Comparison of ENCODE assay signal across 10 cellular contexts in genomic region chr17:48561894-48562810, GRCh38. TPM values are rescaled to one million over a fixed set of nuclear protein-coding genes. Genes with fewer than 3 reads are reported as not detected.
A peak's percentile ranks its signal among the peaks of the same experiment; 100 is the strongest.
DNase-seq lines count a peak whose midpoint lies in the region; ATAC-seq, FAIRE-seq and TF ChIP-seq lines count a peak whose summit lies in the region.
"Had no signal": no experiment of that assay in that cellular context is flagged by ENCODE, and none has a peak within 500 bp of the region (broad histone marks: within the 10 kb centered on the region; RNA-seq: fewer than 3 reads in every experiment).

No MANE protein-coding gene starts in this region.

- H3K9ac ChIP-seq in H9 (ENCODE audit: extremely low read depth, insufficient read length, low read length) (no peak overlapping the region), GM12878 (ENCODE audit: control insufficient read depth, insufficient read depth, low read length) (no peak overlapping the region), neural progenitor cell (no peak overlapping the region)

- H3K4me2 ChIP-seq in H9 (ENCODE audit: insufficient read depth, insufficient read length, low read length) (no peak overlapping the region), GM12878 (ENCODE audit: control insufficient read depth, insufficient read depth) (no peak overlapping the region), neural progenitor cell (no peak overlapping the region)

- H3K36me3 ChIP-seq in GM12878 (ENCODE audit: control insufficient read depth in 2 of 2, insufficient read depth in 2 of 2, low read length in 1 of 2) (no peaks in the 10 kb centered on the region; a peak in 1 of 4 replicates), neural progenitor cell (no peaks in the 10 kb centered on the region)

- in situ Hi-C loops in GM13977 (cut with MboI; ENCODE audit: low pct_unique_long_range_greater_than_20kb, low sequenced_read_pairs, unreplicated experiment) = no loop called here
- in situ Hi-C loops in GM12878 (cut with MboI) = no loop called here

- H3K9me3 ChIP-seq in H9 (ENCODE audit: control insufficient read depth, low read depth, low read length) = no peaks in the 10 kb centered on the region
- H3K9me3 ChIP-seq in GM12878 (replicated peaks; ENCODE audit: control insufficient read depth, insufficient read depth, low read length) = no peaks in the 10 kb centered on the region
- no peaks in the 10 kb centered on the region for H3K9me3 ChIP-seq in neural progenitor cell (ENCODE audit: low read depth)

- H3K18ac ChIP-seq in H9 (ENCODE audit: insufficient read length, low read depth, low read length) = no peak overlapping the region

- RAD21 ChIA-PET in GM12878 (lab: Charles Lee; ENCODE audit: unreplicated experiment) = interaction anchor here (1.6 kb wide), 1 partner anchor 70 kb away, joined by 3 read pairs; no protein-coding TSS in a partner anchor

- peaks cover 69% of the 10 kb centered on the region for H3K27me3 Mint-ChIP-seq in H9 (ENCODE audit: low read depth)
- H3K27me3 Mint-ChIP-seq in neural progenitor cell (ENCODE audit: insufficient read depth, low read depth) = peaks cover 67% of the 10 kb centered on the region
- H3K27me3 Mint-ChIP-seq in activated T-cell treated with anti-CD3 and anti-CD28 coated beads, Interleukin-2, amount 50 U/mL, for 24 hours = peaks cover 38% of the 10 kb centered on the region

- DNase-seq in GM13977 (ENCODE audit: low spot score) = no peak
- DNase-seq in H9 = no peak
- DNase-seq in GM12878 (ENCODE audit: low read depth, low spot score) = peak; percentile 65
- DNase-seq in neural progenitor cell (ENCODE audit: low spot score) = no peak
- DNase-seq in activated T-cell treated with anti-CD3 and anti-CD28 coated beads, Interleukin-2, amount 50 U/mL, for 24 hours = no peak
- no peak for DNase-seq in middle frontal gyrus (ENCODE audit: extremely low spot score, low spot score)
- no peak for DNase-seq in head of caudate nucleus
- DNase-seq in RCC 7860 (ENCODE audit: low spot score) = no peak
- DNase-seq: SW 1271 had no signal

- peaks cover 0 to 3% of the 10 kb centered on the region in 2 experiments; a peak in 2 of 5 replicates for H3K9me3 Mint-ChIP-seq in H9
- peaks cover 3% of the 10 kb centered on the region for H3K9me3 Mint-ChIP-seq in neural progenitor cell
- H3K9me3 Mint-ChIP-seq in activated T-cell treated with anti-CD3 and anti-CD28 coated beads, Interleukin-2, amount 50 U/mL, for 24 hours = no peaks in the 10 kb centered on the region

- no peak overlapping the region for H3T11ph ChIP-seq in H9 (ENCODE audit: low read length)

- TF ChIP-seq CTCF in GM13977 (IDR thresholded peaks at IDR 0.05; ENCODE audit: extremely low read depth, insufficient read depth, missing control alignments) = peak; percentile 18
- TF ChIP-seq CTCF in H9 (conservative IDR thresholded peaks at IDR 0.05) = peak; percentile 32; the same call in 2 of the 3 replicates
- peak in 2 of 3 experiments; percentile 19 to 51; a peak in 2 of 6 replicates for TF ChIP-seq CTCF in GM12878 (IDR thresholded peaks at IDR 0.05 in 2 of 3, conservative IDR thresholded peaks at IDR 0.05 in 1 of 3; ENCODE audit: control insufficient read depth in 2 of 3, extremely low read depth in 1 of 3, insufficient read depth in 1 of 3, low read depth in 3 of 3, low read length in 3 of 3)
- peak; percentile 28 for TF ChIP-seq CTCF in neural progenitor cell (IDR thresholded peaks at IDR 0.05)

- CTCF ChIA-PET in GM12878 (lab: Yijun Ruan, JAX) = interaction anchor here (0.6 to 1.8 kb wide), 9 partner anchors 21 to 210 kb away, joined by 3 to 9 read pairs (median 4); no protein-coding TSS in a partner anchor

- SMC1A ChIA-PET in GM12878 (lab: Charles Lee; ENCODE audit: uncharacterized antibody, unreplicated experiment) = interaction anchor here (0.7 to 3.3 kb wide), 9 partner anchors 9 to 122 kb away, joined by 3 to 11 read pairs (median 3); no protein-coding TSS in a partner anchor

- no peak overlapping the region for H3K23ac ChIP-seq in H9 (ENCODE audit: insufficient read length, low read depth, low read length)

- POLR2A ChIA-PET in GM12878 (lab: Charles Lee) = interaction anchor here (1.4 kb wide), 2 partner anchors 44 to 46 kb away, joined by 3 to 7 read pairs; no protein-coding TSS in a partner anchor

- H3K4ac ChIP-seq in H9 (ENCODE audit: low read depth, low read length) = no peak overlapping the region

- H3K4me1 ChIP-seq in H9 (ENCODE audit: insufficient read depth, low read length) = no peaks in the 10 kb centered on the region
- H3K4me1 ChIP-seq in GM12878 (ENCODE audit: control insufficient read depth, insufficient read depth, low read length) = no peaks in the 10 kb centered on the region
- no peaks in the 10 kb centered on the region for H3K4me1 ChIP-seq in neural progenitor cell

- H3K79me2 ChIP-seq in H9 (ENCODE audit: insufficient read depth, low read length) = no peaks in the 10 kb centered on the region
- no peaks in the 10 kb centered on the region for H3K79me2 ChIP-seq in GM12878 (ENCODE audit: control insufficient read depth, insufficient read depth, low read length)
- H3K79me2 ChIP-seq in neural progenitor cell (ENCODE audit: low read depth) = no peaks in the 10 kb centered on the region

- no peaks in the 10 kb centered on the region for H4K20me1 ChIP-seq in H9 (ENCODE audit: control insufficient read depth, insufficient read depth, insufficient read length)
- H4K20me1 ChIP-seq in GM12878 (ENCODE audit: control insufficient read depth, insufficient read depth) = no peaks in the 10 kb centered on the region
- H4K20me1 ChIP-seq in neural progenitor cell (ENCODE audit: low read depth) = peaks cover 95% of the 10 kb centered on the region

- no peak overlapping the region for H3K14ac ChIP-seq in H9 (ENCODE audit: insufficient read depth, low read length)

- H3K4me1 Mint-ChIP-seq in H9 (peaks cover 0 to 10% of the 10 kb centered on the region in 2 experiments; a peak in 3 of 4 replicates), neural progenitor cell (no peaks in the 10 kb centered on the region)
- peaks cover 6% of the 10 kb centered on the region for H3K4me1 Mint-ChIP-seq in activated T-cell treated with anti-CD3 and anti-CD28 coated beads, Interleukin-2, amount 50 U/mL, for 24 hours (ENCODE audit: low read depth)

- no peaks in the 10 kb centered on the region for H3K23me2 ChIP-seq in H9 (ENCODE audit: insufficient read length, low read depth, low read length, poor library complexity, severe bottlenecking)

- no peaks in the 10 kb centered on the region for H3F3A ChIP-seq in neural progenitor cell (ENCODE audit: low read depth)

- H3K27ac Mint-ChIP-seq in H9 (no peak overlapping the region), neural progenitor cell (no peak overlapping the region)
- H3K27ac Mint-ChIP-seq in activated T-cell treated with anti-CD3 and anti-CD28 coated beads, Interleukin-2, amount 50 U/mL, for 24 hours = no peak overlapping the region

- H3K36me3 Mint-ChIP-seq in H9 (ENCODE audit: insufficient read depth in 1 of 3, low read depth in 3 of 3) (peaks cover 0 to 2% (median 0%) of the 10 kb centered on the region in 3 experiments; a peak in 2 of 7 replicates), neural progenitor cell (no peaks in the 10 kb centered on the region)
- H3K36me3 Mint-ChIP-seq in activated T-cell treated with anti-CD3 and anti-CD28 coated beads, Interleukin-2, amount 50 U/mL, for 24 hours (ENCODE audit: low read depth) = no peaks in the 10 kb centered on the region

- TF ChIP-seq EP300 in GM12878 (IDR thresholded peaks at IDR 0.05; ENCODE audit: borderline replicate concordance in 1 of 2, control insufficient read depth in 1 of 2, low read depth in 2 of 2, low read length in 2 of 2) = peak; percentile 23 to 42; a peak in 1 of 4 replicates

- H2BK20ac ChIP-seq in H9 (ENCODE audit: low read depth, low read length, poor library complexity, severe bottlenecking) = no peak overlapping the region

- H3K27ac ChIP-seq in H9 (ENCODE audit: insufficient read length, low read depth, low read length) = no peak overlapping the region
- H3K27ac ChIP-seq in GM12878 (ENCODE audit: control insufficient read depth, insufficient read depth) = no peak overlapping the region
- H3K27ac ChIP-seq in neural progenitor cell = no peak overlapping the region

- H4K8ac ChIP-seq in H9 (replicated peaks; ENCODE audit: insufficient read length, low read depth, low read length) = no peak overlapping the region

- H3K79me1 ChIP-seq in H9 (ENCODE audit: insufficient read depth, low read depth, low read length, poor library complexity, severe bottlenecking) = no peaks in the 10 kb centered on the region

- peaks cover 99% of the 10 kb centered on the region for H3K27me3 ChIP-seq in H9 (ENCODE audit: insufficient read depth, low read length)
- H3K27me3 ChIP-seq in GM12878 (replicated peaks in 1 of 2; ENCODE audit: control insufficient read depth in 2 of 2, insufficient read depth in 2 of 2, low read length in 1 of 2) = no peaks in the 10 kb centered on the region
- peaks cover 100% of the 10 kb centered on the region for H3K27me3 ChIP-seq in neural progenitor cell

- no peak for TF ChIP-seq POLR2A in GM12878 (IDR thresholded peaks at IDR 0.05; ENCODE audit: low read depth, low read length)

- H2AFZ ChIP-seq in H9 (ENCODE audit: low read length) = no peak overlapping the region
- no peak overlapping the region for H2AFZ ChIP-seq in GM12878 (ENCODE audit: control insufficient read depth, low read depth, low read length)
- no peak overlapping the region for H2AFZ ChIP-seq in neural progenitor cell (replicated peaks)

- no peak overlapping the region for H2BK15ac ChIP-seq in H9 (ENCODE audit: low read depth, low read length)

- no TSS peak for BruUV-seq in GM12878 (replicated peaks; lab: Mats Ljungman, UMichigan)

- FAIRE-seq in GM12878 (lab: Jason Lieb, UNC) (no peak), RCC 7860 (lab: Jason Lieb, UNC) (no peak)

- H3K4me3 Mint-ChIP-seq in H9 (no peak overlapping the region), neural progenitor cell (peak overlapping the region; percentile 7)
- H3K4me3 Mint-ChIP-seq in activated T-cell treated with anti-CD3 and anti-CD28 coated beads, Interleukin-2, amount 50 U/mL, for 24 hours = no peak overlapping the region

- WGBS in H9 (ENCODE audit: extremely low coverage, insufficient read length, low lambda C conversion rate) = no CpG with 5 or more reads among the region's 15 CpGs
- WGBS in GM12878 (ENCODE audit: insufficient coverage, insufficient replicate concordance, low lambda C conversion rate, missing lambda C conversion rate) = 48% methylated on average over 15 of the region's 15 CpGs

- H3K56ac ChIP-seq in H9 (ENCODE audit: insufficient read length, low read depth, low read length) = no peak overlapping the region

- no peak overlapping the region for H2BK120ac ChIP-seq in H9 (ENCODE audit: low read depth, low read length, poor library complexity, severe bottlenecking)

- no peak overlapping the region for H2BK12ac ChIP-seq in H9 (ENCODE audit: insufficient read length, low read depth, low read length)

- no peak overlapping the region for H4K5ac ChIP-seq in H9 (ENCODE audit: insufficient read length, low read depth, low read length)

- H2AK5ac ChIP-seq in H9 (ENCODE audit: insufficient read length, low read length) = no peak overlapping the region

- intact Hi-C loops in GM12878 (cut with micrococcal nuclease; ENCODE audit: unreplicated experiment) = no loop called here
- intact Hi-C loops in head of caudate nucleus (cut with DNase I) = no loop called here

- H3K4me3 ChIP-seq in GM12878 = no peak overlapping the region
- H3K4me3 ChIP-seq in neural progenitor cell = no peak overlapping the region

- no peak for TF ChIP-seq RAD21 in GM12878 (IDR thresholded peaks at IDR 0.05; ENCODE audit: insufficient read depth, low read depth, low read length)

- ATAC-seq in GM12878 = peak; percentile 94

- no peak overlapping the region for H4K91ac ChIP-seq in H9 (ENCODE audit: insufficient read length, low read depth, low read length)

- H2BK5ac ChIP-seq in H9 (ENCODE audit: insufficient read length, low read length) = no peak overlapping the region

RNA-seq across cellular contexts. Expression of gene HOXB4, which starts 16.0 kb away (rescaled TPM):
- total RNA-seq in H9 (2021) (not detected in 2 replicates), GM12878 (2014; rRNA removed) (3.3 and 3.7 TPM in 2 replicates), GM12878 (2014; rRNA removed; fragmentation: Illumina TruSeq; extraction: Trizol) (2.3 and 2.5 TPM in 2 replicates), GM12878 (2021) (5.8 and 6.2 TPM in 2 replicates), neural progenitor cell (ENCODE audit: low replicate concordance) (not detected in 2 replicates)
- total RNA-seq in GM12878 (2013; cell fraction: nucleolus; rRNA removed) = 10.2 and 10.5 TPM in 2 replicates
- polyA plus RNA-seq in GM12878 (2011; ENCODE audit: low read depth) = 0.64 TPM
- polyA plus RNA-seq in GM12878 (2011; rRNA removed) (2.4 and 3.4 TPM in 2 replicates), GM12878 (2014; fragmentation: Illumina TruSeq; extraction: Trizol) (2.3 and 4.6 TPM in 2 replicates), GM12878 (2014; fragmentation: Nextera tagmentation; extraction: Ambion mirVana) (under 1 TPM; 0.35 to 0.60 TPM), GM12878 (2014; rRNA removed) (3.6 and 4.3 TPM in 2 replicates), GM12878 (2016; fragmentation: Nextera tagmentation; extraction: Ambion mirVana) (1 to 10 TPM; 1.0 to 1.2 TPM)
- polyA plus RNA-seq in GM12878 (2011; cell fraction: cytosol; rRNA removed) = 3.4 and 3.5 TPM in 2 replicates
- 10.1 and 10.8 TPM in 2 replicates for polyA plus RNA-seq in GM12878 (2011; cell fraction: nucleus; rRNA removed)
- polyA plus RNA-seq in GM12878 (2012) = 1.4 and 2.0 TPM in 2 replicates
- polyA minus RNA-seq in GM12878 (2011; rRNA and poly(A)+ RNA removed) = 1.4 and 3.2 TPM in 2 replicates
- 0.94 and 1.5 TPM in 2 replicates for polyA minus RNA-seq in GM12878 (2011; cell fraction: cytosol; rRNA and poly(A)+ RNA removed)
- 4.0 and 6.4 TPM in 2 replicates for polyA minus RNA-seq in GM12878 (2011; cell fraction: nucleus; rRNA and poly(A)+ RNA removed)

RNA-seq across cellular contexts. Expression of gene HOXB2, which starts 17.2 kb away (rescaled TPM):
- total RNA-seq in H9 (2021) = not detected in 2 replicates
- total RNA-seq in GM12878 (2013; cell fraction: nucleolus; rRNA removed) = 3.3 and 6.2 TPM in 2 replicates
- 1.4 and 2.0 TPM in 2 replicates for total RNA-seq in GM12878 (2014; rRNA removed)
- 1.7 and 1.8 TPM in 2 replicates for total RNA-seq in GM12878 (2014; rRNA removed; fragmentation: Illumina TruSeq; extraction: Trizol)
- 6.3 and 6.7 TPM in 2 replicates for total RNA-seq in GM12878 (2021)
- polyA plus RNA-seq in GM12878 (2011; ENCODE audit: low read depth) = 0.94 TPM
- 0.42 and 0.48 TPM in 2 replicates for polyA plus RNA-seq in GM12878 (2011; rRNA removed)
- polyA plus RNA-seq in GM12878 (2011; cell fraction: cytosol; rRNA removed) = 0.45 and 0.57 TPM in 2 replicates
- polyA plus RNA-seq in GM12878 (2011; cell fraction: nucleus; rRNA removed) = 0.91 and 0.97 TPM in 2 replicates
- polyA plus RNA-seq in GM12878 (2012) = 2.4 and 3.0 TPM in 2 replicates
- polyA plus RNA-seq in GM12878 (2014; fragmentation: Illumina TruSeq; extraction: Trizol) = 2.6 and 3.6 TPM in 2 replicates
- under 1 TPM; 0.16 to 0.88 TPM for polyA plus RNA-seq in GM12878 (2014; fragmentation: Nextera tagmentation; extraction: Ambion mirVana)
- 8.8 and 9.2 TPM in 2 replicates for polyA plus RNA-seq in GM12878 (2014; rRNA removed)
- polyA plus RNA-seq in GM12878 (2016; fragmentation: Nextera tagmentation; extraction: Ambion mirVana) = 1 to 10 TPM; 3.1 to 4.1 TPM
- polyA minus RNA-seq in GM12878 (2011; rRNA and poly(A)+ RNA removed) = 0.29 and 0.52 TPM in 2 replicates
- polyA minus RNA-seq in GM12878 (2011; cell fraction: cytosol; rRNA and poly(A)+ RNA removed) = not detected in 2 replicates
- polyA minus RNA-seq in GM12878 (2011; cell fraction: nucleus; rRNA and poly(A)+ RNA removed) = 0.85 and 1.1 TPM in 2 replicates
- not detected in 2 replicates for total RNA-seq in neural progenitor cell (ENCODE audit: low replicate concordance)

RNA-seq across cellular contexts. Expression of gene HOXB3, which starts 27.9 kb away (rescaled TPM):
- total RNA-seq in H9 (2021) = not detected in 2 replicates
- total RNA-seq in GM12878 (2013; cell fraction: nucleolus; rRNA removed) = 23.2 and 26.2 TPM in 2 replicates
- 2.8 and 4.5 TPM in 2 replicates for total RNA-seq in GM12878 (2014; rRNA removed)
- total RNA-seq in GM12878 (2014; rRNA removed; fragmentation: Illumina TruSeq; extraction: Trizol) = 3.0 and 3.5 TPM in 2 replicates
- 5.6 and 6.7 TPM in 2 replicates for total RNA-seq in GM12878 (2021)
- polyA plus RNA-seq in GM12878 (2011; ENCODE audit: low read depth) = 2.1 TPM
- polyA plus RNA-seq in GM12878 (2011; rRNA removed) = 6.4 and 9.1 TPM in 2 replicates
- 4.0 and 4.7 TPM in 2 replicates for polyA plus RNA-seq in GM12878 (2011; cell fraction: cytosol; rRNA removed)
- polyA plus RNA-seq in GM12878 (2011; cell fraction: nucleus; rRNA removed) = 35.2 and 38.0 TPM in 2 replicates
- 3.2 and 3.9 TPM in 2 replicates for polyA plus RNA-seq in GM12878 (2012)
- 4.5 and 4.6 TPM in 2 replicates for polyA plus RNA-seq in GM12878 (2014; fragmentation: Illumina TruSeq; extraction: Trizol)
- under 1 TPM; 0.64 to 0.91 TPM for polyA plus RNA-seq in GM12878 (2014; fragmentation: Nextera tagmentation; extraction: Ambion mirVana)
- 7.7 and 8.3 TPM in 2 replicates for polyA plus RNA-seq in GM12878 (2014; rRNA removed)
- under 1 TPM; 0.19 to 0.76 TPM for polyA plus RNA-seq in GM12878 (2016; fragmentation: Nextera tagmentation; extraction: Ambion mirVana)
- polyA minus RNA-seq in GM12878 (2011; rRNA and poly(A)+ RNA removed) = 1.2 and 2.0 TPM in 2 replicates
- 1.5 and 1.6 TPM in 2 replicates for polyA minus RNA-seq in GM12878 (2011; cell fraction: cytosol; rRNA and poly(A)+ RNA removed)
- polyA minus RNA-seq in GM12878 (2011; cell fraction: nucleus; rRNA and poly(A)+ RNA removed) = 7.1 and 7.3 TPM in 2 replicates
- not detected in 2 replicates for total RNA-seq in neural progenitor cell (ENCODE audit: low replicate concordance)

RNA-seq across cellular contexts. Expression of gene HOXB1, which starts 31.3 kb away (rescaled TPM):
- total RNA-seq in H9 (2021) = not detected in 2 replicates
- not detected in 2 replicates for total RNA-seq in GM12878 (2013; cell fraction: nucleolus; rRNA removed)
- total RNA-seq in GM12878 (2014; rRNA removed) = not detected in 2 replicates
- not detected in 2 replicates for total RNA-seq in GM12878 (2014; rRNA removed; fragmentation: Illumina TruSeq; extraction: Trizol)
- total RNA-seq in GM12878 (2021) = not detected in 2 replicates
- not detected for polyA plus RNA-seq in GM12878 (2011; ENCODE audit: low read depth)
- polyA plus RNA-seq in GM12878 (2011; rRNA removed) = not detected in 2 replicates
- polyA plus RNA-seq in GM12878 (2011; cell fraction: cytosol; rRNA removed) = not detected in 2 replicates
- not detected in 2 replicates for polyA plus RNA-seq in GM12878 (2011; cell fraction: nucleus; rRNA removed)
- not detected in 2 replicates for polyA plus RNA-seq in GM12878 (2012)
- polyA plus RNA-seq in GM12878 (2014; fragmentation: Illumina TruSeq; extraction: Trizol) = not detected in 2 replicates
- polyA plus RNA-seq in GM12878 (2014; fragmentation: Nextera tagmentation; extraction: Ambion mirVana) = not detected
- polyA plus RNA-seq in GM12878 (2014; rRNA removed) = not detected in 2 replicates
- not detected for polyA plus RNA-seq in GM12878 (2016; fragmentation: Nextera tagmentation; extraction: Ambion mirVana)
- polyA minus RNA-seq in GM12878 (2011; rRNA and poly(A)+ RNA removed) = not detected in 2 replicates
- not detected in 2 replicates for polyA minus RNA-seq in GM12878 (2011; cell fraction: cytosol; rRNA and poly(A)+ RNA removed)
- not detected in 2 replicates for polyA minus RNA-seq in GM12878 (2011; cell fraction: nucleus; rRNA and poly(A)+ RNA removed)
- total RNA-seq in neural progenitor cell (ENCODE audit: low replicate concordance) = not detected in 2 replicates
- total RNA-seq: M059J had no signal

RNA-seq across cellular contexts. Expression of gene HOXB5, which starts 31.4 kb away (rescaled TPM):
- not detected in 2 replicates for total RNA-seq in H9 (2021)
- total RNA-seq in GM12878 (2013; cell fraction: nucleolus; rRNA removed) = not detected in 2 replicates
- not detected in 2 replicates for total RNA-seq in GM12878 (2014; rRNA removed)
- not detected in 2 replicates for total RNA-seq in GM12878 (2014; rRNA removed; fragmentation: Illumina TruSeq; extraction: Trizol)
- not detected in 2 replicates for total RNA-seq in GM12878 (2021)
- not detected for polyA plus RNA-seq in GM12878 (2011; ENCODE audit: low read depth)
- polyA plus RNA-seq in GM12878 (2011; rRNA removed) = not detected in 2 replicates
- not detected in 2 replicates for polyA plus RNA-seq in GM12878 (2011; cell fraction: cytosol; rRNA removed)
- not detected in 2 replicates for polyA plus RNA-seq in GM12878 (2011; cell fraction: nucleus; rRNA removed)
- not detected in 2 replicates for polyA plus RNA-seq in GM12878 (2012)
- not detected in 2 replicates for polyA plus RNA-seq in GM12878 (2014; fragmentation: Illumina TruSeq; extraction: Trizol)
- not detected for polyA plus RNA-seq in GM12878 (2014; fragmentation: Nextera tagmentation; extraction: Ambion mirVana)
- polyA plus RNA-seq in GM12878 (2014; rRNA removed) = not detected in 2 replicates
- not detected for polyA plus RNA-seq in GM12878 (2016; fragmentation: Nextera tagmentation; extraction: Ambion mirVana)
- polyA minus RNA-seq in GM12878 (2011; rRNA and poly(A)+ RNA removed) = not detected in 2 replicates
- polyA minus RNA-seq in GM12878 (2011; cell fraction: cytosol; rRNA and poly(A)+ RNA removed) = not detected in 2 replicates
- not detected in 2 replicates for polyA minus RNA-seq in GM12878 (2011; cell fraction: nucleus; rRNA and poly(A)+ RNA removed)
- not detected in 2 replicates for total RNA-seq in neural progenitor cell (ENCODE audit: low replicate concordance)
